In the genomic region with DNA sequence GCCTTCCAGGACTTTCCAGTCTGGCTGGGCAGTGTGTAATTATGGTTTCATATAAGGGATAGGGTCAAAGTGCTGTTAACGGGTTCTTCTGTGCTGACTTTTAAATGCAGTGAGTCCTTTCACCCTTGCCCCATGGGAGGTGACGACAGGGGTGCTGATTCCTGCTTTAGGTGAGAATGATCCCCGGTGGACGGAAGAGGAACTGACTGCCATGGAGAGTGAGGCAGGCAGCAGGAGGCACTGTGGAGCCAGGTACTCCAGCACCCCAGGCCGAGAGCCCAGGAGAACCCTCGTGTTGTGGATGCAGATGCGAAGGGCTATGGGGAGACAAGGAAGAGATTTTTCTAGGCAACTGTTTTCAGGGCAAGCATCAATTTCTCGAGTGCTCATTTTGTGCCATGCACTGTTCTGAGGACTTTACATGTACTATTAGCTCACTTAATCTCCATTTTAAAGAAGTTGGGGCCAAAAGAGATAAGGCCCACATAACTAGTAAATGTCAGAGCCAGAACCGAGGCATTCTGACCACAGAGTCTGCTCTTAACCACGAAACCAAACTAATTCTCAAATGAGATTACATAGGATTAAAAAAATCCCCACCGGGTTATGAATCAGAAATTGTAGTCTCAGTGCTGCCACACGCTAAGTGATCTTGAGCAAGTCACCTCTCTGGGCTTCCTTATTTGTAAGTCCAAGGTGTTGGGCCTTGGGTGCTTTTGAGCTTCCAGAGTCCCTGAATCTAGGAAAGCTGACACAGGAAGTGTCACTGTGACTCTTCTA, we compare ENCODE assay signal across 8 cellular contexts. TPM values are rescaled to one million over a fixed set of nuclear protein-coding genes. Genes with fewer than 3 reads are reported as not detected.
A peak's percentile ranks its signal among the peaks of the same experiment; 100 is the strongest.
DNase-seq lines count a peak whose midpoint lies in the region; ATAC-seq, FAIRE-seq and TF ChIP-seq lines count a peak whose summit lies in the region.

No MANE protein-coding gene starts in this region.

- H3K79me2 ChIP-seq in SU-DHL-6 (ENCODE audit: insufficient read depth, low read length), result no peaks in the 10 kb centered on the region

- peak; percentile 36 for DNase-seq in DMS53 (lab: John Stamatoyannopoulos, UW)
- DNase-seq in DMS53 treated with DMSO at 0.1 percent for 48 hours (lab: John Stamatoyannopoulos, UW; ENCODE audit: unreplicated experiment), result no peak
- peak; percentile 21 for DNase-seq in endothelial cell (ENCODE audit: low spot score)
- DNase-seq in stimulated activated CD4-positive, alpha-beta T cell treated with anti-CD3 and anti-CD28 coated beads, Interleukin-2, amount 100 ng/mL, for 24 hours, result peak; percentile 41 to 42
- no peak for DNase-seq in HTR-8/SVneo (ENCODE audit: insufficient read length, low spot score)
- DNase-seq in SKM-1 treated with dmso at 0.1 percent for 144 hours (lab: John Stamatoyannopoulos, UW; ENCODE audit: unreplicated experiment), result no peak

- no peaks in the 10 kb centered on the region for H3K27me3 ChIP-seq in SU-DHL-6 (ENCODE audit: low read length)

- no peaks in the 10 kb centered on the region for H3K27me3 Mint-ChIP-seq in endothelial cell (ENCODE audit: unreplicated experiment)

- no peak overlapping the region for H2AFZ ChIP-seq in SU-DHL-6 (ENCODE audit: low read depth, low read length, severe bottlenecking)

- no peak overlapping the region for H3K4me3 Mint-ChIP-seq in endothelial cell (ENCODE audit: unreplicated experiment)

- H3K9me3 Mint-ChIP-seq in endothelial cell (ENCODE audit: unreplicated experiment), result no peaks in the 10 kb centered on the region

- H3K9me2 ChIP-seq in SU-DHL-6 (replicated peaks; ENCODE audit: insufficient read depth, low read length), result no peaks in the 10 kb centered on the region

- peak; percentile 52 for TF ChIP-seq CTCF in SU-DHL-6 (IDR thresholded peaks at IDR 0.05; ENCODE audit: insufficient read depth, low read length, poor library complexity, severe bottlenecking)
- TF ChIP-seq CTCF in endothelial cell (IDR thresholded peaks at IDR 0.05; ENCODE audit: unreplicated experiment), result peak; percentile 48

- H3K9me3 ChIP-seq in SU-DHL-6 (ENCODE audit: insufficient read depth, low read length), result no peaks in the 10 kb centered on the region

- H3K27ac Mint-ChIP-seq in endothelial cell (ENCODE audit: unreplicated experiment), result no peak overlapping the region

- no peaks in the 10 kb centered on the region for H3K36me3 ChIP-seq in SU-DHL-6 (ENCODE audit: low read length)

- peaks cover 4% of the 10 kb centered on the region for H3K36me3 Mint-ChIP-seq in endothelial cell (ENCODE audit: low read depth, unreplicated experiment)

- FAIRE-seq in HTR-8/SVneo (lab: Jason Lieb, UNC), result no peak

- H3K4me3 ChIP-seq in SU-DHL-6 (ENCODE audit: insufficient read depth, low read length, poor library complexity, severe bottlenecking), result no peak overlapping the region

- H3K27ac ChIP-seq in SU-DHL-6 (ENCODE audit: low read depth, low read length), result no peak overlapping the region

- ATAC-seq in HG03378 (IDR thresholded peaks at IDR 0.05; ENCODE audit: unreplicated experiment), result no peak

- no peak overlapping the region for H3K4me2 ChIP-seq in SU-DHL-6 (ENCODE audit: low read depth, low read length, poor library complexity, severe bottlenecking)

- no peak overlapping the region for H3K9ac ChIP-seq in SU-DHL-6 (ENCODE audit: low read length)

- no peaks in the 10 kb centered on the region for H3K4me1 Mint-ChIP-seq in endothelial cell (ENCODE audit: unreplicated experiment)

- H3F3A ChIP-seq in SU-DHL-6 (ENCODE audit: insufficient read depth), result no peaks in the 10 kb centered on the region

- no peaks in the 10 kb centered on the region for H4K20me1 ChIP-seq in SU-DHL-6 (ENCODE audit: low read depth, low read length)

RNA-seq across cellular contexts. Expression of a gene that starts 28.2 kb away (rescaled TPM):
- total RNA-seq in endothelial cell (ENCODE audit: unreplicated experiment), result 10.0 TPM

RNA-seq across cellular contexts. Expression of a gene that starts 30.3 kb away (rescaled TPM):
- 9.4 TPM for total RNA-seq in endothelial cell (ENCODE audit: unreplicated experiment)

Comparison
In these comparisons a context has a peak if more than half of its experiments do, and no peak if none do; other contexts are left out.
1. DNase-seq: peak in DMS53 (single experiment), endothelial cell (single experiment) and stimulated activated CD4-positive, alpha-beta T cell treated with anti-CD3 and anti-CD28 coated beads, Interleukin-2, amount 100 ng/mL, for 24 hours (2 of 2); none in DMS53 treated with DMSO at 0.1 percent for 48 hours (single experiment), HTR-8/SVneo (single experiment) and SKM-1 treated with dmso at 0.1 percent for 144 hours (single experiment).